Comparison of ENCODE assay signal across 8 cellular contexts in genomic region chr16:89360760-89361435, GRCh38.
DNase-seq lines count a peak whose midpoint lies in the region; ATAC-seq and TF ChIP-seq lines count a peak whose summit lies in the region.

No MANE protein-coding gene starts in this region.

- H2AFZ ChIP-seq in hepatocyte, result no peak overlapping the region
- H2AFZ ChIP-seq in GM23248, result no peak overlapping the region

- peaks cover 81% of the 10 kb centered on the region for H3K4me1 Mint-ChIP-seq in dendritic cell treated with granulocyte-macrophage colony-stimulating factor and Interleukin-4, amounts not matched to agents 40 ng/mL and 50 ng/mL, for 4 days (ENCODE audit: low read depth)

- H3K79me2 ChIP-seq in hepatocyte (peaks cover 98% of the 10 kb centered on the region), GM23248 (ENCODE audit: insufficient read depth) (peaks cover 100% of the 10 kb centered on the region)

- no peak overlapping the region for H3K9ac ChIP-seq in GM23248

- no peaks in the 10 kb centered on the region for H3K27me3 ChIP-seq in hepatocyte
- H3K27me3 ChIP-seq in GM23248 (replicated peaks; ENCODE audit: insufficient read depth), result no peaks in the 10 kb centered on the region

- H3K4me3 Mint-ChIP-seq in dendritic cell treated with granulocyte-macrophage colony-stimulating factor and Interleukin-4, amounts not matched to agents 40 ng/mL and 50 ng/mL, for 4 days, result no peak overlapping the region

- no peak overlapping the region for H3K4me2 ChIP-seq in hepatocyte
- no peak overlapping the region for H3K4me2 ChIP-seq in GM23248 (ENCODE audit: unreplicated experiment)

- in situ Hi-C loops in GM23248 (cut with MboI), result no loop called here

- peaks cover 99% of the 10 kb centered on the region for H4K20me1 ChIP-seq in hepatocyte (ENCODE audit: insufficient read depth, poor library complexity, severe bottlenecking)
- peaks cover 55% of the 10 kb centered on the region for H4K20me1 ChIP-seq in GM23248 (ENCODE audit: insufficient read depth)

- peak; percentile 46 for ATAC-seq in HG02840 (IDR thresholded peaks at IDR 0.05; ENCODE audit: low FRiP score, unreplicated experiment)

- H3K4me1 ChIP-seq in hepatocyte (ENCODE audit: insufficient read depth) (peaks cover 66% of the 10 kb centered on the region), GM23248 (ENCODE audit: insufficient read depth) (peaks cover 34% of the 10 kb centered on the region)

- DNase-seq in GM10266 (ENCODE audit: extremely low spot score) (peak; percentile 82), hepatocyte (ENCODE audit: low spot score) (no peak), ecto neural progenitor cell (ENCODE audit: low spot score) (no peak), GM23248 (no peak)
- peak; percentile 42 for DNase-seq in activated CD4-positive, CD25-positive, alpha-beta regulatory T cell treated with anti-CD3 and anti-CD28 coated beads, Interleukin-2, amount 50 U/mL, for 16 hours (ENCODE audit: low read depth, low spot score)
- peak; percentile 67 for DNase-seq in stimulated activated CD4-positive, alpha-beta T cell treated with anti-CD3 and anti-CD28 coated beads, Interleukin-4, amount 100 ng/mL, for 1 hour

- H3K27ac ChIP-seq in hepatocyte (no peak overlapping the region), GM23248 (no peak overlapping the region)

- peak overlapping the region; percentile 68 for H3K27ac Mint-ChIP-seq in dendritic cell treated with granulocyte-macrophage colony-stimulating factor and Interleukin-4, amounts not matched to agents 40 ng/mL and 50 ng/mL, for 4 days

- no peaks in the 10 kb centered on the region for H3K9me3 Mint-ChIP-seq in dendritic cell treated with granulocyte-macrophage colony-stimulating factor and Interleukin-4, amounts not matched to agents 40 ng/mL and 50 ng/mL, for 4 days

- no peaks in the 10 kb centered on the region for H3K9me3 ChIP-seq in hepatocyte (ENCODE audit: low read depth)
- H3K9me3 ChIP-seq in GM23248 (ENCODE audit: low read depth), result no peaks in the 10 kb centered on the region

- TF ChIP-seq CTCF in GM10266 (IDR thresholded peaks at IDR 0.05; ENCODE audit: control insufficient read depth, insufficient read depth, low read depth, missing control alignments) (no peak), hepatocyte (IDR thresholded peaks at IDR 0.05; ENCODE audit: poor library complexity) (no peak)

- H3K27me3 Mint-ChIP-seq in dendritic cell treated with granulocyte-macrophage colony-stimulating factor and Interleukin-4, amounts not matched to agents 40 ng/mL and 50 ng/mL, for 4 days, result no peaks in the 10 kb centered on the region

- peaks cover 36% of the 10 kb centered on the region for H3F3A ChIP-seq in GM23248 (ENCODE audit: insufficient read depth)

- H3K36me3 ChIP-seq in hepatocyte (replicated peaks; ENCODE audit: insufficient read depth, low read depth) (no peaks in the 10 kb centered on the region), GM23248 (ENCODE audit: low read depth) (peaks cover 10% of the 10 kb centered on the region; the same call in 1 of the 2 replicates)

- WGBS in hepatocyte (ENCODE audit: low lambda C conversion rate, missing lambda C conversion rate), result 80% methylated on average over 11 of the region's 12 CpGs
- WGBS in GM23248 (ENCODE audit: low coverage in 1 of 2, low lambda C conversion rate in 2 of 2, missing lambda C conversion rate in 2 of 2), 2 experiments, result 78 to 83% methylated on average over 11 to 12 of the region's 12 CpGs

- H3K36me3 Mint-ChIP-seq in dendritic cell treated with granulocyte-macrophage colony-stimulating factor and Interleukin-4, amounts not matched to agents 40 ng/mL and 50 ng/mL, for 4 days (ENCODE audit: low read depth), result peaks cover 29% of the 10 kb centered on the region

- intact Hi-C loops in dendritic cell treated with granulocyte-macrophage colony-stimulating factor and Interleukin-4, amounts not matched to agents 40 ng/mL and 50 ng/mL, for 4 days (cut with micrococcal nuclease), result no loop called here

- no peak overlapping the region for H3K4me3 ChIP-seq in hepatocyte
- no peak overlapping the region for H3K4me3 ChIP-seq in GM23248

- H3K9me2 ChIP-seq in hepatocyte (replicated peaks; ENCODE audit: insufficient read depth), result no peaks in the 10 kb centered on the region
- H3K9me2 ChIP-seq in GM23248 (ENCODE audit: insufficient read depth), result no peaks in the 10 kb centered on the region

Comparison
In these comparisons a context has a peak if more than half of its experiments do, and no peak if none do; other contexts are left out.
1. DNase-seq: peak in GM10266 (single experiment), activated CD4-positive, CD25-positive, alpha-beta regulatory T cell treated with anti-CD3 and anti-CD28 coated beads, Interleukin-2, amount 50 U/mL, for 16 hours (single experiment) and stimulated activated CD4-positive, alpha-beta T cell treated with anti-CD3 and anti-CD28 coated beads, Interleukin-4, amount 100 ng/mL, for 1 hour (single experiment); none in hepatocyte (single experiment), ecto neural progenitor cell (single experiment) and GM23248 (single experiment).